In genomic region chr7:33503014-33503413, GRCh38 we compare ENCODE assay signal across 20 cellular contexts.
"Had no signal": no experiment of that assay in that cellular context is flagged by ENCODE, and none has a peak within 500 bp of the region (broad histone marks: within the 10 kb centered on the region; RNA-seq: fewer than 3 reads in every experiment).

No MANE protein-coding gene starts in this region.

- H3K4me2 ChIP-seq: KMS-11 had no signal

- H3K4me3 ChIP-seq: SJCRH30 had no signal

- H3K36me3 ChIP-seq: SJCRH30 had no signal

- DNase-seq: IMR-90; Kasumi-1; MM.1S; NCI-H1092 treated with DMSO at 0.1 percent for 48 hours; NCI-H1417 treated with DMSO at 0.1 percent for 48 hours; NCI-H146; NCI-H1694 treated with DMSO at 0.1 percent for 48 hours; NCI-H2029; NCI-H2081 treated with DMSO at 0.1 percent for 48 hours; NCI-H2227 treated with DMSO at 0.1 percent for 48 hours; NCI-H524; NCI-H526 treated with DMSO at 0.1 percent for 48 hours; NCI-H748 treated with DMSO at 0.1 percent for 48 hours; NK-92 treated with Interleukin-12 subunit alpha and Interleukin-12 subunit beta, amount 100 ng/mL, for 24 hours; PC-3; SHP77 treated with DMSO at 0.1 percent for 48 hours had no signal

- FAIRE-seq: HepG2 had no signal

- H3K4me1 ChIP-seq: SJCRH30 had no signal

- H3K27ac ChIP-seq: KMS-11, RWPE1, SJCRH30 had no signal

- H3K9ac ChIP-seq: KMS-11 had no signal

- H3K9me3 ChIP-seq: SJCRH30 had no signal

- H3K27me3 ChIP-seq: SJCRH30 had no signal
